ENCODE assay signal across 24 cellular contexts in genomic region chr10:124267911-124268549, GRCh38.
"Had no signal": no experiment of that assay in that cellular context is flagged by ENCODE, and none has a peak within 500 bp of the region (broad histone marks: within the 10 kb centered on the region; RNA-seq: fewer than 3 reads in every experiment).

No MANE protein-coding gene starts in this region.

- DNase-seq: activated CD4-positive, alpha-beta memory T cell treated with anti-CD3 and anti-CD28 coated beads for 36 hours; activated CD4-positive, alpha-beta T cell treated with anti-CD3 and anti-CD28 coated beads, Interleukin-2, amount 10 ng/mL, durations not matched to agents 7 days and 5 days; activated CD4-positive, CD25-positive, alpha-beta regulatory T cell; activated CD8-positive, alpha-beta memory T cell treated with anti-CD3 and anti-CD28 coated beads for 24 hours; activated effector memory CD4-positive, alpha-beta T cell treated with anti-CD3 and anti-CD28 coated beads, Interleukin-2, amount 50 U/mL, for 16 hours; activated naive CD4-positive, alpha-beta T cell treated with Interleukin-2 at 50 U/mL for 16 hours; activated naive CD8-positive, alpha-beta T cell treated with anti-CD3 and anti-CD28 coated beads, Interleukin-2, amount 50 U/mL, for 24 hours; activated T-cell treated with anti-CD3 and anti-CD28 coated beads, Interleukin-2, amount 50 U/mL, for 4 hours; amniotic stem cell; Kasumi-1; NCI-H1105 treated with DMSO at 0.1 percent for 48 hours; NCI-H1436 treated with DMSO at 0.1 percent for 48 hours; NCI-H187; NCI-H2081 treated with DMSO at 0.1 percent for 48 hours; NCI-H446; NCI-H524; PC-3; T-cell; T-helper 2 cell; T1000 had no signal

- ATAC-seq: activated naive CD4-positive, alpha-beta T cell treated with anti-CD3 and anti-CD28 coated beads, Interleukin-2, amount 50 U/mL, for 72 hours; activated naive CD8-positive, alpha-beta T cell treated with anti-CD3 and anti-CD28 coated beads, Interleukin-2, amount 50 U/mL, for 24 hours; activated T-cell treated with anti-CD3 and anti-CD28 coated beads, Interleukin-2, amount 50 U/mL, for 4 hours; PC-3; T-cell had no signal

- H3K27me3 Mint-ChIP-seq: activated CD4-positive, alpha-beta memory T cell treated with anti-CD3 and anti-CD28 coated beads for 36 hours; activated CD4-positive, alpha-beta T cell treated with anti-CD3 and anti-CD28 coated beads, Interleukin-2, amount 10 ng/mL, durations not matched to agents 7 days and 5 days; activated naive CD8-positive, alpha-beta T cell treated with anti-CD3 and anti-CD28 coated beads, Interleukin-2, amount 50 U/mL, for 24 hours had no signal

- H3K36me3 Mint-ChIP-seq: activated CD4-positive, alpha-beta memory T cell treated with anti-CD3 and anti-CD28 coated beads for 36 hours; brain; T-cell had no signal

- H3K4me1 Mint-ChIP-seq: activated CD4-positive, alpha-beta T cell treated with anti-CD3 and anti-CD28 coated beads, Interleukin-2, amount 10 ng/mL, durations not matched to agents 7 days and 5 days; activated naive CD8-positive, alpha-beta T cell treated with anti-CD3 and anti-CD28 coated beads, Interleukin-2, amount 50 U/mL, for 24 hours; T-cell had no signal

- H3K4me3 Mint-ChIP-seq: activated CD4-positive, alpha-beta memory T cell treated with anti-CD3 and anti-CD28 coated beads for 36 hours; activated CD4-positive, alpha-beta T cell treated with anti-CD3 and anti-CD28 coated beads, Interleukin-2, amount 10 ng/mL, durations not matched to agents 7 days and 5 days; activated naive CD8-positive, alpha-beta T cell treated with anti-CD3 and anti-CD28 coated beads, Interleukin-2, amount 50 U/mL, for 24 hours; activated T-cell treated with anti-CD3 and anti-CD28 coated beads, Interleukin-2, amount 50 U/mL, for 4 hours; brain; T-cell had no signal

- H3K27ac Mint-ChIP-seq: activated CD4-positive, alpha-beta memory T cell treated with anti-CD3 and anti-CD28 coated beads for 36 hours; activated CD4-positive, alpha-beta T cell treated with anti-CD3 and anti-CD28 coated beads, Interleukin-2, amount 10 ng/mL, durations not matched to agents 7 days and 5 days; activated naive CD4-positive, alpha-beta T cell treated with anti-CD3 and anti-CD28 coated beads, Interleukin-2, amount 50 U/mL, for 72 hours; activated naive CD8-positive, alpha-beta T cell treated with anti-CD3 and anti-CD28 coated beads, Interleukin-2, amount 50 U/mL, for 24 hours; T-cell had no signal

- H3K4me3 ChIP-seq: SK-N-MC had no signal

- H3K27ac ChIP-seq: SK-N-MC, VCaP had no signal
